1 cellular context compared by ENCODE assay signal in genomic region chr3:138174421-138175122, GRCh38.
TF ChIP-seq lines count a peak whose summit lies in the region.

DBR1 (minus strand) TSS chr3:138174921; CDS start chr3:138174795, 126 bp downstream.

TF ChIP-seq in HepG2, 621 proteins besides CTCF, POLR2A, EP300 and RAD21 (continued from another document and continues in another):
- TF ChIP-seq ZNF558 (CRISPR knock-in tag; IDR thresholded peaks at IDR 0.05; ENCODE audit: borderline replicate concordance) (0 out of 2 replicates have a peak, but pooled peaks have one; percentile 51), KDM1A (CRISPR knock-in tag; IDR thresholded peaks at IDR 0.05) (no peak), MXD4 (CRISPR knock-in tag; IDR thresholded peaks at IDR 0.05) (peak; percentile 59; the same call in 1 of the 2 replicates), ARID4A (CRISPR knock-in tag; IDR thresholded peaks at IDR 0.05; ENCODE audit: borderline replicate concordance) (peak; percentile 89), RNF2 (conservative IDR thresholded peaks at IDR 0.05; ENCODE audit: low read depth) (0 out of 2 replicates have a peak, but pooled peaks have one; percentile 27), SOX6 (IDR thresholded peaks at IDR 0.05) (no peak), SOX6 (CRISPR knock-in tag; IDR thresholded peaks at IDR 0.05) (0 out of 2 replicates have a peak, but pooled peaks have one; percentile 13), REL (CRISPR knock-in tag; conservative IDR thresholded peaks at IDR 0.05) (no peak), ZNF687 (CRISPR knock-in tag; IDR thresholded peaks at IDR 0.05) (peak; percentile 89), NRL (CRISPR knock-in tag; IDR thresholded peaks at IDR 0.05; ENCODE audit: borderline replicate concordance) (peak; percentile 77), MXI1 (IDR thresholded peaks at IDR 0.05; ENCODE audit: borderline replicate concordance, low read depth, low read length) (peak; percentile 71; the same call in 1 of the 3 replicates), ZFX (CRISPR knock-in tag; IDR thresholded peaks at IDR 0.05; ENCODE audit: low read depth) (peak; percentile 94), ZBTB20 (CRISPR knock-in tag; IDR thresholded peaks at IDR 0.05; ENCODE audit: borderline replicate concordance, low read depth) (no peak), E2F1 (CRISPR knock-in tag; IDR thresholded peaks at IDR 0.05) (peak; percentile 68), ZNF878 (CRISPR knock-in tag; IDR thresholded peaks at IDR 0.05) (peak; percentile 67; the same call in 1 of the 2 replicates), CC2D1A (CRISPR knock-in tag; IDR thresholded peaks at IDR 0.05) (no peak), CAMTA2 (CRISPR knock-in tag; IDR thresholded peaks at IDR 0.05; ENCODE audit: borderline replicate concordance) (peak; percentile 34; the same call in 1 of the 2 replicates), BRD4 (CRISPR knock-in tag; IDR thresholded peaks at IDR 0.05) (peak; percentile 74; the same call in 1 of the 2 replicates), MAFF (IDR thresholded peaks at IDR 0.05; ENCODE audit: low read depth, low read length) (no peak), ZXDC (CRISPR knock-in tag; IDR thresholded peaks at IDR 0.05) (no peak), WIZ (CRISPR knock-in tag; IDR thresholded peaks at IDR 0.05) (no peak), ZNF777 (CRISPR knock-in tag; IDR thresholded peaks at IDR 0.05) (peak; percentile 22; the same call in 1 of the 2 replicates), SIN3A (IDR thresholded peaks at IDR 0.05; ENCODE audit: borderline replicate concordance, low read depth, low read length) (peak; percentile 86), THYN1 (CRISPR knock-in tag; IDR thresholded peaks at IDR 0.05; ENCODE audit: borderline replicate concordance, low read depth) (no peak), ZNF607 (CRISPR knock-in tag; IDR thresholded peaks at IDR 0.05; ENCODE audit: borderline replicate concordance) (0 out of 2 replicates have a peak, but pooled peaks have one; percentile 67), ZNF788 (CRISPR knock-in tag; IDR thresholded peaks at IDR 0.05; ENCODE audit: borderline replicate concordance) (0 out of 2 replicates have a peak, but pooled peaks have one; percentile 13), ZKSCAN5 (CRISPR knock-in tag; IDR thresholded peaks at IDR 0.05) (peak; percentile 58), ZNF251 (CRISPR knock-in tag; IDR thresholded peaks at IDR 0.05) (no peak), ZNF576 (CRISPR knock-in tag; IDR thresholded peaks at IDR 0.05) (no peak), ZBTB7B (CRISPR knock-in tag; IDR thresholded peaks at IDR 0.05) (0 out of 2 replicates have a peak, but pooled peaks have one; percentile 22), RFXAP (CRISPR knock-in tag; IDR thresholded peaks at IDR 0.05; ENCODE audit: borderline replicate concordance) (0 out of 2 replicates have a peak, but pooled peaks have one; percentile 35), SOX13 (IDR thresholded peaks at IDR 0.05) (no peak), SOX13 (CRISPR knock-in tag; conservative IDR thresholded peaks at IDR 0.05 in 1 of 2, IDR thresholded peaks at IDR 0.05 in 1 of 2) (peak in 1 of 2 experiments; percentile 39; a peak in 1 of 4 replicates), IRF1 (CRISPR knock-in tag; IDR thresholded peaks at IDR 0.05; ENCODE audit: low read depth) (0 out of 2 replicates have a peak, but pooled peaks have one; percentile 47), ETV6 (CRISPR knock-in tag; conservative IDR thresholded peaks at IDR 0.05) (peak; percentile 86), SP140L (CRISPR knock-in tag; IDR thresholded peaks at IDR 0.05; ENCODE audit: borderline replicate concordance) (0 out of 2 replicates have a peak, but pooled peaks have one; percentile 50), GABPA (IDR thresholded peaks at IDR 0.05; ENCODE audit: low read depth, low read length) (0 out of 2 replicates have a peak, but pooled peaks have one; percentile 17), GABPA (CRISPR knock-in tag; IDR thresholded peaks at IDR 0.05; ENCODE audit: low read depth) (peak; percentile 90), HOXA7 (CRISPR knock-in tag; IDR thresholded peaks at IDR 0.05) (no peak), ZMYM4 (CRISPR knock-in tag; IDR thresholded peaks at IDR 0.05) (peak; percentile 75), ZNF772 (CRISPR knock-in tag; IDR thresholded peaks at IDR 0.05) (peak; percentile 69; the same call in 1 of the 2 replicates), POLR2G (IDR thresholded peaks at IDR 0.05; ENCODE audit: low read depth, low read length) (peak; percentile 97), ZNF615 (CRISPR knock-in tag; IDR thresholded peaks at IDR 0.05; ENCODE audit: borderline replicate concordance) (no peak), ZMAT5 (CRISPR knock-in tag; IDR thresholded peaks at IDR 0.05; ENCODE audit: borderline replicate concordance, low read depth) (no peak), TP53 (CRISPR knock-in tag; conservative IDR thresholded peaks at IDR 0.05) (peak; percentile 40; the same call in 1 of the 2 replicates), RARG (CRISPR knock-in tag; IDR thresholded peaks at IDR 0.05; ENCODE audit: low read depth) (no peak), ZMYM2 (CRISPR knock-in tag; IDR thresholded peaks at IDR 0.05) (no peak), ZSCAN20 (CRISPR knock-in tag; IDR thresholded peaks at IDR 0.05; ENCODE audit: borderline replicate concordance) (peak; percentile 100), HOXA3 (CRISPR knock-in tag; IDR thresholded peaks at IDR 0.05) (no peak; the same call in 1 of the 2 replicates), ZNF800 (CRISPR knock-in tag; IDR thresholded peaks at IDR 0.05) (no peak), CSRNP2 (CRISPR knock-in tag; conservative IDR thresholded peaks at IDR 0.05; ENCODE audit: low read depth) (no peak)
